In genomic region chr10:79084012-79084971, GRCh38 we compare ENCODE assay signal across 8 cellular contexts. TPM values are rescaled to one million over a fixed set of nuclear protein-coding genes. Genes with fewer than 3 reads are reported as not detected.
DNase-seq lines count a peak whose midpoint lies in the region; ATAC-seq and TF ChIP-seq lines count a peak whose summit lies in the region.

No MANE protein-coding gene starts in this region.

- no peak for TF ChIP-seq CTCF in gastrocnemius medialis (IDR thresholded peaks at IDR 0.05 in 4 of 5, conservative IDR thresholded peaks at IDR 0.05 in 1 of 5)

- no peak for TF ChIP-seq POLR2A in gastrocnemius medialis (IDR thresholded peaks at IDR 0.05)

- no peaks in the 10 kb centered on the region for H3K36me3 ChIP-seq in gastrocnemius medialis

- no peaks in the 10 kb centered on the region for H3K9me3 ChIP-seq in gastrocnemius medialis

- H3K27me3 ChIP-seq in gastrocnemius medialis = no peaks in the 10 kb centered on the region

- peak overlapping the region; percentile 90 to 95 (median 94) for H3K27ac ChIP-seq in gastrocnemius medialis

- DNase-seq in DMS79 treated with DMSO at 0.1 percent for 48 hours (lab: John Stamatoyannopoulos, UW) = peak; percentile 23
- no peak for DNase-seq in DMS79 (lab: John Stamatoyannopoulos, UW)
- peak; percentile 71 for DNase-seq in NAMALWA (ENCODE audit: low spot score)
- peak; percentile 88 for DNase-seq in astrocyte of the hippocampus (ENCODE audit: low read depth, low spot score)
- peak; percentile 87 for DNase-seq in hepatic stellate cell (ENCODE audit: low spot score)
- peak; percentile 68 to 90 for DNase-seq in gastrocnemius medialis
- DNase-seq in DMS114 treated with DMSO at 0.1 percent for 48 hours (lab: John Stamatoyannopoulos, UW; ENCODE audit: unreplicated experiment) = no peak

- in situ Hi-C loops in gastrocnemius medialis (cut with MboI; ENCODE audit: low sequenced_read_pairs in 4 of 4) = loop anchor here in 2 of 4 donors (10.0 to 25.0 kb wide), 3 partner anchors 71 to 1047 kb away; partner anchors contain the start of genes POLR3A (in 1 of the 2), RPS24 (in 1 of the 2) and ZCCHC24 (in 1 of the 2)

- intact Hi-C loops in gastrocnemius medialis (cut with DNase I; ENCODE audit: low total_unique reads) = loop anchor here (5.0 kb wide), 1 partner anchor 188 kb away; no protein-coding TSS in a partner anchor

- H3K4me1 ChIP-seq in gastrocnemius medialis = peaks cover 92 to 97% of the 10 kb centered on the region in 2 donors

- H3K4me3 ChIP-seq in gastrocnemius medialis = no peak overlapping the region

- ATAC-seq in gastrocnemius medialis = peak; percentile 1 to 6
- ATAC-seq in GM21825 (IDR thresholded peaks at IDR 0.05; ENCODE audit: unreplicated experiment) = no peak

RNA-seq across cellular contexts. Expression of gene ZMIZ1, which starts 15.5 kb away (rescaled TPM):
- 10 to 100 TPM; 22.7 to 37.5 (median 31.7) TPM for total RNA-seq in gastrocnemius medialis

Comparison
In these comparisons a context has a peak if more than half of its experiments do, and no peak if none do; other contexts are left out.
1. DNase-seq: peak in DMS79 treated with DMSO at 0.1 percent for 48 hours (single experiment), NAMALWA (single experiment), astrocyte of the hippocampus (single experiment), hepatic stellate cell (single experiment) and gastrocnemius medialis (2 of 2); none in DMS79 (single experiment) and DMS114 treated with DMSO at 0.1 percent for 48 hours (single experiment).